10 cellular contexts compared by ENCODE assay signal in the genomic region with DNA sequence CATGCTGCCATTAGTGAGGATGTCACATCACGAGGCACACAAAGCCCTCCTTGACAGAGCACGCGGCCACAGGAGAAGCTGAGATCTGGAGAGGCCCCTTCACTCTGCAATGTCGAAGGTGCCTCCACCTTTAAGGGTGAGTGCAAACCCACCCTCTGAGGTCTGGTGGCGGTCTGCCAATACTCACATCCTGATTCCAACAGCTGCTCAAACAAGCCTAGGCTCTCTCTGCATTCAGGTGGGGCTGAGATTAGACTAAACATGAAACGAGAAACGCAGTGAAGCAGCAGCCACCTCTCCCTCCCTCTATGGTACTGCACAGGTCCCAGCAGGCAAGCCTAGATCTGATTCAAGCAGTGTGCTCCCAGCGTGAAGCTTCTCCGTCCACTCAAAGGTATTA.
"Had no signal": no experiment of that assay in that cellular context is flagged by ENCODE, and none has a peak within 500 bp of the region (broad histone marks: within the 10 kb centered on the region; RNA-seq: fewer than 3 reads in every experiment).

No MANE protein-coding gene starts in this region.

- H3K27ac ChIP-seq: esophagus squamous epithelium, right lobe of liver had no signal

- H3K4me3 ChIP-seq: esophagus squamous epithelium, right lobe of liver had no signal

- H3K36me3 ChIP-seq: esophagus squamous epithelium, right lobe of liver had no signal

- H3K4me1 ChIP-seq: right lobe of liver had no signal

- DNase-seq: activated CD4-positive, alpha-beta T cell treated with anti-CD3 and anti-CD28 coated beads, Interleukin-2, amount 10 ng/mL, durations not matched to agents 7 days and 5 days; activated CD4-positive, CD25-positive, alpha-beta regulatory T cell; activated gamma-delta T cell treated with Interleukin-2 at 50 U/mL for 16 hours; amniotic stem cell; esophagus squamous epithelium; hippocampal formation; midbrain; right lobe of liver; stimulated activated naive CD8-positive, alpha-beta T cell treated with anti-CD3 and anti-CD28 coated beads, Interleukin-15, amount 100 ng/mL, for 72 hours had no signal

- H3K27me3 ChIP-seq: right lobe of liver had no signal

- ATAC-seq: left lobe of liver had no signal

- H3K9me3 ChIP-seq: esophagus squamous epithelium, right lobe of liver had no signal
